In genomic region chr6:73854998-73855718, GRCh38 we compare ENCODE assay signal across 8 cellular contexts.
DNase-seq lines count a peak whose midpoint lies in the region; ATAC-seq and TF ChIP-seq lines count a peak whose summit lies in the region.

No MANE protein-coding gene starts in this region.

- BruUV-seq in PC-9 (replicated peaks; lab: Mats Ljungman, UMichigan), result no TSS peak

- no peaks in the 10 kb centered on the region for H3K27me3 Mint-ChIP-seq in CD4-positive, alpha-beta T cell

- H3K4me1 ChIP-seq in PC-9 (replicated peaks; ENCODE audit: insufficient read depth), result no peaks in the 10 kb centered on the region

- no peak overlapping the region for H2AFZ ChIP-seq in PC-9

- no peak overlapping the region for H3K4me2 ChIP-seq in PC-9

- H3K9me3 ChIP-seq in CD4-positive, alpha-beta T cell (ENCODE audit: control insufficient read depth, low read length), result no peaks in the 10 kb centered on the region
- H3K9me3 ChIP-seq in PC-9 (ENCODE audit: insufficient read depth, low read depth), result no peaks in the 10 kb centered on the region

- H3K9me3 Mint-ChIP-seq in CD4-positive, alpha-beta T cell, result peaks cover 3% of the 10 kb centered on the region

- TF ChIP-seq CTCF in CD4-positive, alpha-beta T cell (IDR thresholded peaks at IDR 0.05), result peak; percentile 68
- peak; percentile 91 for TF ChIP-seq CTCF in PC-9 (conservative IDR thresholded peaks at IDR 0.05)

- POLR2A ChIA-PET in CD4-positive, alpha-beta T cell (lab: Charles Lee), result no interaction called here
- POLR2A ChIA-PET in PC-9 (lab: Charles Lee; ENCODE audit: unreplicated experiment), result no interaction called here

- no peak for ATAC-seq in CD4-positive, alpha-beta T cell (ENCODE audit: poor library complexity)
- ATAC-seq in GM18519 (IDR thresholded peaks at IDR 0.05; ENCODE audit: low FRiP score, unreplicated experiment), result peak; percentile 54

- no peak overlapping the region for H3K27ac ChIP-seq in CD4-positive, alpha-beta T cell (ENCODE audit: low read depth, low read length)
- H3K27ac ChIP-seq in PC-9, result no peak overlapping the region

- intact Hi-C loops in CD4-positive, alpha-beta T cell (cut with DNase I, micrococcal nuclease), result loop anchor here in 1 of 2 experiments (1.0 kb wide), 1 partner anchor 1354 kb away; no protein-coding TSS in a partner anchor
- intact Hi-C loops in PC-9 (cut with micrococcal nuclease; ENCODE audit: unreplicated experiment), result loop anchor here (1.0 to 5.0 kb wide), 5 partner anchors 112 to 1354 kb away; no protein-coding TSS in a partner anchor

- H3K79me2 ChIP-seq in PC-9 (ENCODE audit: low read depth), result no peaks in the 10 kb centered on the region

- no peaks in the 10 kb centered on the region for H3F3A ChIP-seq in PC-9 (ENCODE audit: insufficient read depth, low read depth)

- peak in 1 of 10 experiments; percentile 9 for DNase-seq in CD4-positive, alpha-beta T cell
- peak; percentile 68 for DNase-seq in KBM-7
- DNase-seq in PC-9, result no peak
- DNase-seq in dermis microvascular lymphatic vessel endothelial cell (ENCODE audit: low read depth in 2 of 2), result peak; percentile 42 to 60
- peak; percentile 82 for DNase-seq in myocyte (ENCODE audit: low read depth)
- no peak for DNase-seq in cerebellar nuclear complex (lab: John Stamatoyannopoulos, UW)
- DNase-seq in NK-92 (lab: John Stamatoyannopoulos, UW; ENCODE audit: unreplicated experiment), result no peak

- H4K20me1 ChIP-seq in PC-9 (ENCODE audit: insufficient read depth), result no peaks in the 10 kb centered on the region

- no peaks in the 10 kb centered on the region for H3K36me3 Mint-ChIP-seq in CD4-positive, alpha-beta T cell (ENCODE audit: low read depth)

- H3K9me2 ChIP-seq in PC-9 (ENCODE audit: insufficient read depth), result no peaks in the 10 kb centered on the region

- H3K27me3 ChIP-seq in CD4-positive, alpha-beta T cell (ENCODE audit: control insufficient read depth, insufficient read depth, low read length), result no peaks in the 10 kb centered on the region
- H3K27me3 ChIP-seq in PC-9 (ENCODE audit: insufficient read depth, low read depth), result no peaks in the 10 kb centered on the region

- no peaks in the 10 kb centered on the region for H3K36me3 ChIP-seq in PC-9 (ENCODE audit: low read depth)

- H3K27ac Mint-ChIP-seq in CD4-positive, alpha-beta T cell, result no peak overlapping the region

- CTCF ChIA-PET in CD4-positive, alpha-beta T cell (lab: Charles Lee), result no interaction called here
- CTCF ChIA-PET in PC-9 (lab: Charles Lee), result no interaction called here

- no peak overlapping the region for H3K4me3 Mint-ChIP-seq in CD4-positive, alpha-beta T cell

- no peaks in the 10 kb centered on the region for H3K4me1 Mint-ChIP-seq in CD4-positive, alpha-beta T cell (ENCODE audit: low read depth)

- in situ Hi-C loops in KBM-7 (cut with MboI; ENCODE audit: low pct_unique_long_range_greater_than_20kb, low sequenced_read_pairs), result no loop called here

- no peak overlapping the region for H3K4me3 ChIP-seq in PC-9

Comparison
In these comparisons a context has a peak if more than half of its experiments do, and no peak if none do; other contexts are left out.
1. DNase-seq: peak in KBM-7 (single experiment), dermis microvascular lymphatic vessel endothelial cell (2 of 2) and myocyte (single experiment); none in PC-9 (0 of 2), cerebellar nuclear complex (0 of 2) and NK-92 (single experiment).